In the genomic region with DNA sequence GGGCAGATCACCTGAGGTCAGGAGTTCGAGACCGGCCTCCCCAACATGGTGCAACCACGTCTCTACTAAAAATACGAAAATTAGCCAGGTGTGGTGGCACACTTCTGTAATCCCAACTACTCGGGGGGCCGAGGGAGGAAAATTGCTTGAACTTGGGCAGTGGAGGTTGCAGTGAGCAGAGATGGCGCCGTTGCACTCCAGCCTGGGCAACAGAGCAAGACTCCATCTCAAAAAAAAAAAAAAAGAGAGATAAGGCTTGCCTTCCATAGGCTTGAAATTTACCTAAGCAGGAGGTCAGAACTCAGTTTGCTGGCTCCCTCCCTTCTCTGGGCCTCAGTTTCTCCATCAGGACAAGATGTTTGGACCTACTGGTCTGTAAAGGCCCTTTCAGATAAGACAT, we compare ENCODE assay signal across 9 cellular contexts. TPM values are rescaled to one million over a fixed set of nuclear protein-coding genes. Genes with fewer than 3 reads are reported as not detected.
DNase-seq lines count a peak whose midpoint lies in the region; TF ChIP-seq lines count a peak whose summit lies in the region.
"Had no signal": no experiment of that assay in that cellular context is flagged by ENCODE, and none has a peak within 500 bp of the region (broad histone marks: within the 10 kb centered on the region; RNA-seq: fewer than 3 reads in every experiment).

No MANE protein-coding gene starts in this region.

- H3K4me1 Mint-ChIP-seq in activated CD4-positive, alpha-beta T cell treated with anti-CD3 and anti-CD28 coated beads, Interleukin-2, amount 10 ng/mL, durations not matched to agents 24 days and 14 days = peaks cover 10% of the 10 kb centered on the region
- peaks cover 8% of the 10 kb centered on the region for H3K4me1 Mint-ChIP-seq in progenitor cell of endocrine pancreas (ENCODE audit: low read depth)

- intact Hi-C loops in activated CD4-positive, alpha-beta T cell treated with anti-CD3 and anti-CD28 coated beads, Interleukin-2, amount 10 ng/mL, durations not matched to agents 24 days and 14 days (cut with micrococcal nuclease) = no loop called here

- H3K9me3 Mint-ChIP-seq in activated CD4-positive, alpha-beta T cell treated with anti-CD3 and anti-CD28 coated beads, Interleukin-2, amount 10 ng/mL, durations not matched to agents 24 days and 14 days = no peaks in the 10 kb centered on the region
- no peaks in the 10 kb centered on the region for H3K9me3 Mint-ChIP-seq in progenitor cell of endocrine pancreas (ENCODE audit: low read depth)

- peak overlapping the region; percentile 91; the same call in 1 of the 2 replicates for H3K4me3 ChIP-seq in MG63
- H3K4me3 ChIP-seq in choroid plexus epithelial cell (ENCODE audit: low read depth, low read length) = peak overlapping the region; percentile 92

- H3K36me3 ChIP-seq in MG63 = peaks cover 24% of the 10 kb centered on the region

- H3K27ac Mint-ChIP-seq in activated CD4-positive, alpha-beta T cell treated with anti-CD3 and anti-CD28 coated beads, Interleukin-2, amount 10 ng/mL, durations not matched to agents 24 days and 14 days = peak overlapping the region; percentile 93
- H3K27ac Mint-ChIP-seq in progenitor cell of endocrine pancreas = no peak overlapping the region

- H3K36me3 Mint-ChIP-seq in activated CD4-positive, alpha-beta T cell treated with anti-CD3 and anti-CD28 coated beads, Interleukin-2, amount 10 ng/mL, durations not matched to agents 24 days and 14 days (ENCODE audit: low read depth) = peaks cover 40% of the 10 kb centered on the region
- peaks cover 11% of the 10 kb centered on the region for H3K36me3 Mint-ChIP-seq in progenitor cell of endocrine pancreas (ENCODE audit: insufficient read depth)

- TF ChIP-seq CTCF in choroid plexus epithelial cell (conservative IDR thresholded peaks at IDR 0.05; ENCODE audit: low read depth, low read length) (no peak), progenitor cell of endocrine pancreas (IDR thresholded peaks at IDR 0.05; ENCODE audit: unreplicated experiment) (no peak)

- peak overlapping the region; percentile 97 for H3K4me3 Mint-ChIP-seq in activated CD4-positive, alpha-beta T cell treated with anti-CD3 and anti-CD28 coated beads, Interleukin-2, amount 10 ng/mL, durations not matched to agents 24 days and 14 days
- peak overlapping the region; percentile 88 for H3K4me3 Mint-ChIP-seq in progenitor cell of endocrine pancreas (ENCODE audit: low read depth)

- no peaks in the 10 kb centered on the region for H3K27me3 Mint-ChIP-seq in activated CD4-positive, alpha-beta T cell treated with anti-CD3 and anti-CD28 coated beads, Interleukin-2, amount 10 ng/mL, durations not matched to agents 24 days and 14 days
- no peaks in the 10 kb centered on the region for H3K27me3 Mint-ChIP-seq in progenitor cell of endocrine pancreas

- H3K9me3 ChIP-seq in MG63 = no peaks in the 10 kb centered on the region

- no peaks in the 10 kb centered on the region for H3K27me3 ChIP-seq in MG63

- DNase-seq in activated CD4-positive, alpha-beta T cell treated with anti-CD3 and anti-CD28 coated beads, Interleukin-2, amount 10 ng/mL, durations not matched to agents 24 days and 14 days = no peak
- no peak for DNase-seq in activated CD4-positive, alpha-beta T cell treated with anti-CD3 and anti-CD28 coated beads, Interleukin-2, amount 50 U/mL, for 4 hours
- DNase-seq in MG63 = no peak
- no peak for DNase-seq in choroid plexus epithelial cell (ENCODE audit: low read depth)
- DNase-seq in progenitor cell of endocrine pancreas (ENCODE audit: low spot score, unreplicated experiment) = no peak
- DNase-seq in NCI-H1930 (lab: John Stamatoyannopoulos, UW) = no peak
- no peak for DNase-seq in DMS79 treated with DMSO at 0.1 percent for 48 hours (lab: John Stamatoyannopoulos, UW)
- no peak for DNase-seq in NCI-H1092 treated with DMSO at 0.1 percent for 48 hours (lab: John Stamatoyannopoulos, UW)
- DNase-seq: foreskin melanocyte had no signal

RNA-seq across cellular contexts. Expression of a gene that starts 1.3 kb away (rescaled TPM):
- 149 and 154 TPM in 2 replicates for total RNA-seq in activated CD4-positive, alpha-beta T cell treated with anti-CD3 and anti-CD28 coated beads, Interleukin-2, amount 10 ng/mL, durations not matched to agents 24 days and 14 days
- 9.8 and 36.3 TPM in 2 replicates for total RNA-seq in MG63 (2014; rRNA removed; shearing (Covaris generic); ENCODE audit: low replicate concordance)
- total RNA-seq in progenitor cell of endocrine pancreas = 47.5 and 57.9 TPM in 2 replicates

RNA-seq across cellular contexts. Expression of a gene that starts 10.0 kb away (rescaled TPM):
- 22.9 and 23.3 TPM in 2 replicates for total RNA-seq in activated CD4-positive, alpha-beta T cell treated with anti-CD3 and anti-CD28 coated beads, Interleukin-2, amount 10 ng/mL, durations not matched to agents 24 days and 14 days
- 11.9 and 19.7 TPM in 2 replicates for total RNA-seq in MG63 (2014; rRNA removed; shearing (Covaris generic); ENCODE audit: low replicate concordance)
- 14.7 and 18.0 TPM in 2 replicates for total RNA-seq in progenitor cell of endocrine pancreas

RNA-seq across cellular contexts. Expression of a gene that starts 41.2 kb away (rescaled TPM):
- 19.2 and 19.9 TPM in 2 replicates for total RNA-seq in activated CD4-positive, alpha-beta T cell treated with anti-CD3 and anti-CD28 coated beads, Interleukin-2, amount 10 ng/mL, durations not matched to agents 24 days and 14 days
- 1.8 and 2.0 TPM in 2 replicates for total RNA-seq in MG63 (2014; rRNA removed; shearing (Covaris generic); ENCODE audit: low replicate concordance)
- 36.1 and 36.2 TPM in 2 replicates for total RNA-seq in progenitor cell of endocrine pancreas

RNA-seq across cellular contexts. Expression of a gene that starts 53.5 kb away (rescaled TPM):
- 11.7 and 14.4 TPM in 2 replicates for total RNA-seq in activated CD4-positive, alpha-beta T cell treated with anti-CD3 and anti-CD28 coated beads, Interleukin-2, amount 10 ng/mL, durations not matched to agents 24 days and 14 days
- total RNA-seq in MG63 (2014; rRNA removed; shearing (Covaris generic); ENCODE audit: low replicate concordance) = 9.6 and 17.8 TPM in 2 replicates
- total RNA-seq in progenitor cell of endocrine pancreas = 11.5 and 11.7 TPM in 2 replicates

RNA-seq across cellular contexts. Expression of a gene that starts 53.7 kb away (rescaled TPM):
- 27.7 and 28.4 TPM in 2 replicates for total RNA-seq in activated CD4-positive, alpha-beta T cell treated with anti-CD3 and anti-CD28 coated beads, Interleukin-2, amount 10 ng/mL, durations not matched to agents 24 days and 14 days
- total RNA-seq in MG63 (2014; rRNA removed; shearing (Covaris generic); ENCODE audit: low replicate concordance) = 13.8 and 19.1 TPM in 2 replicates
- total RNA-seq in progenitor cell of endocrine pancreas = 38.2 and 38.8 TPM in 2 replicates
